20 cellular contexts compared by ENCODE assay signal in genomic region chr11:111001091-111001430, GRCh38.
DNase-seq lines count a peak whose midpoint lies in the region; TF ChIP-seq lines count a peak whose summit lies in the region.
"Had no signal": no experiment of that assay in that cellular context is flagged by ENCODE, and none has a peak within 500 bp of the region (broad histone marks: within the 10 kb centered on the region; RNA-seq: fewer than 3 reads in every experiment).

No MANE protein-coding gene starts in this region.

- DNase-seq in NCI-H2171 treated with DMSO at 0.1 percent for 48 hours (lab: John Stamatoyannopoulos, UW) (peak; percentile 29), NCI-H2171 (lab: John Stamatoyannopoulos, UW) (no peak), RPMI7951 (ENCODE audit: low read depth) (peak; percentile 62), fibroblast of villous mesenchyme (ENCODE audit: low read depth) (peak; percentile 40), superior temporal gyrus (ENCODE audit: extremely low spot score) (peak; percentile 18), NCI-H526 treated with DMSO at 0.1 percent for 48 hours (lab: John Stamatoyannopoulos, UW) (no peak), RKO (ENCODE audit: low spot score) (no peak), cerebellar nuclear complex (lab: John Stamatoyannopoulos, UW) (no peak)
- DNase-seq: 8988T; activated CD4-positive, CD25-positive, alpha-beta regulatory T cell treated with anti-CD3 and anti-CD28 coated beads, Interleukin-2, amount 50 U/mL, for 72 hours; activated CD8-positive, alpha-beta T cell treated with anti-CD3 and anti-CD28 coated beads for 36 hours; activated gamma-delta T cell; body of pancreas; NCI-H1694 treated with DMSO at 0.1 percent for 48 hours; psoas muscle; SHP77; upper lobe of left lung had no signal

- TF ChIP-seq CTCF in fibroblast of villous mesenchyme (IDR thresholded peaks at IDR 0.05; ENCODE audit: insufficient read depth, low read depth, low read length) = no peak

- no peak overlapping the region for H3K4me3 ChIP-seq in fibroblast of villous mesenchyme (ENCODE audit: low read depth, low read length)
- H3K4me3 ChIP-seq: body of pancreas, GM12878, HAP-1, psoas muscle, skin epidermis, upper lobe of left lung had no signal

Comparison
In these comparisons a context has a peak if more than half of its experiments do, and no peak if none do; other contexts are left out.
1. DNase-seq: peak in NCI-H2171 treated with DMSO at 0.1 percent for 48 hours (single experiment), RPMI7951 (single experiment), fibroblast of villous mesenchyme (single experiment) and superior temporal gyrus (single experiment); none in NCI-H2171 (single experiment), NCI-H526 treated with DMSO at 0.1 percent for 48 hours (single experiment), RKO (single experiment) and cerebellar nuclear complex (0 of 2).